Comparison of ENCODE assay signal across 19 cellular contexts in genomic region chr22:29082826-29083545, GRCh38. TPM values are rescaled to one million over a fixed set of nuclear protein-coding genes. Genes with fewer than 3 reads are reported as not detected.
"Had no signal": no experiment of that assay in that cellular context is flagged by ENCODE, and none has a peak within 500 bp of the region (broad histone marks: within the 10 kb centered on the region; RNA-seq: fewer than 3 reads in every experiment).

No MANE protein-coding gene starts in this region.

- H3K36me3 ChIP-seq: esophagus squamous epithelium, left lung, neural progenitor cell, ovary, tibial artery had no signal

- H3K4me1 Mint-ChIP-seq: activated naive CD8-positive, alpha-beta T cell treated with anti-CD3 and anti-CD28 coated beads for 36 hours had no signal

- H3K4me1 ChIP-seq: tibial artery had no signal

- H3K27me3 ChIP-seq: esophagus squamous epithelium, left lung, neural progenitor cell, ovary, tibial artery had no signal

- H3K9me3 Mint-ChIP-seq: activated naive CD8-positive, alpha-beta T cell treated with anti-CD3 and anti-CD28 coated beads for 36 hours; activated T-helper 1 cell treated with anti-CD3 and anti-CD28 coated beads, Interleukin-12 subunit alpha, Interleukin-12 subunit beta, Interleukin-2, Interleukin-4 antibody, amounts not matched to agents 30 ng/mL and 10 ng/mL and 1 ng/mL, durations not matched to agents 14 hours and 24 hours and 36 hours; neural progenitor cell had no signal

- H3K4me3 Mint-ChIP-seq: activated naive CD8-positive, alpha-beta T cell treated with anti-CD3 and anti-CD28 coated beads for 36 hours; activated T-helper 1 cell treated with anti-CD3 and anti-CD28 coated beads, Interleukin-12 subunit alpha, Interleukin-12 subunit beta, Interleukin-2, Interleukin-4 antibody, amounts not matched to agents 30 ng/mL and 10 ng/mL and 1 ng/mL, durations not matched to agents 14 hours and 24 hours and 36 hours; neural progenitor cell had no signal

- H3K9ac ChIP-seq: neural progenitor cell had no signal

- H2AFZ ChIP-seq: neural progenitor cell had no signal

- H3K36me3 Mint-ChIP-seq: activated naive CD8-positive, alpha-beta T cell treated with anti-CD3 and anti-CD28 coated beads for 36 hours; neural progenitor cell had no signal

- H3K9me3 ChIP-seq: esophagus squamous epithelium, left lung, ovary, tibial artery had no signal

- FAIRE-seq: astrocyte, kidney had no signal

- H3K27ac Mint-ChIP-seq: activated naive CD8-positive, alpha-beta T cell treated with anti-CD3 and anti-CD28 coated beads for 36 hours; activated T-helper 1 cell treated with anti-CD3 and anti-CD28 coated beads, Interleukin-12 subunit alpha, Interleukin-12 subunit beta, Interleukin-2, Interleukin-4 antibody, amounts not matched to agents 30 ng/mL and 10 ng/mL and 1 ng/mL, durations not matched to agents 14 hours and 24 hours and 36 hours; neural progenitor cell had no signal

- H3K27ac ChIP-seq: coronary artery, neural progenitor cell, tibial artery had no signal

- DNase-seq: activated CD4-positive, alpha-beta T cell treated with anti-CD3 and anti-CD28 coated beads, Interleukin-2, amount 50 U/mL, for 1 hour; activated naive CD8-positive, alpha-beta T cell treated with anti-CD3 and anti-CD28 coated beads for 36 hours; caudate nucleus; esophagus squamous epithelium; hypothalamus; kidney; ovary; T-helper 9 cell; tibial artery had no signal

- H3K4me3 ChIP-seq: coronary artery, esophagus squamous epithelium, left lung, neural progenitor cell, ovary, tibial artery had no signal

- H3K4me2 ChIP-seq: neural progenitor cell had no signal

RNA-seq across cellular contexts. Expression of gene C22orf31, which starts 21.4 kb away (rescaled TPM):
- total RNA-seq: activated CD8-positive, alpha-beta memory T cell treated with anti-CD3 and anti-CD28 coated beads for 36 hours; activated naive CD8-positive, alpha-beta T cell treated with anti-CD3 and anti-CD28 coated beads for 36 hours; activated T-helper 1 cell treated with anti-CD3 and anti-CD28 coated beads, Interleukin-12 subunit alpha, Interleukin-12 subunit beta, Interleukin-2, Interleukin-4 antibody, amounts not matched to agents 30 ng/mL and 10 ng/mL and 1 ng/mL, durations not matched to agents 14 hours and 24 hours and 36 hours; astrocyte; fibroblast of villous mesenchyme; glomerular endothelial cell; kidney; pulmonary artery endothelial cell; sciatic nerve had no signal
